Comparison of ENCODE assay signal across 1 cellular context in the genomic region with DNA sequence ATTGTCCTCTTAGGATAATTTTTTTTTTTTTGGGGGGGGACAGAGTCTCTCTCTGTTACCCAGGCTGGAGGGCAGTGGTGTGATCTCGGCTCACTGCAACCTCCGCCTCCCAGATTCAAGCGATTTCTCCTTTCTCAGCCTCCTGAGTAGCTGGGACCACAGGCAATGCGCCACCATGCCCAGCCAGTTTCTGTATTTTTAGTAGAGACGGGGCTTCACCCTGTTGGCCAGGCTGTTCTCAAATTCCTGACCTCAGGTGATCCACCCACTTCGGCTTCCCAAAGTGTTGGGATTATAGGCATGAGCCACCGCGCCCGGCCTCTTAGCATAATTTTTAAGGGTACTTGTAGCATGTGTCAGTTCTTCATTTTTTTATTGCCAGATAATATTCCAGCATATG.
TF ChIP-seq lines count a peak whose summit lies in the region.

No MANE protein-coding gene starts in this region.

TF ChIP-seq in GM23338, 12 proteins besides CTCF, POLR2A, EP300 and RAD21 (continued from another document):
- TF ChIP-seq, protein P1, sequence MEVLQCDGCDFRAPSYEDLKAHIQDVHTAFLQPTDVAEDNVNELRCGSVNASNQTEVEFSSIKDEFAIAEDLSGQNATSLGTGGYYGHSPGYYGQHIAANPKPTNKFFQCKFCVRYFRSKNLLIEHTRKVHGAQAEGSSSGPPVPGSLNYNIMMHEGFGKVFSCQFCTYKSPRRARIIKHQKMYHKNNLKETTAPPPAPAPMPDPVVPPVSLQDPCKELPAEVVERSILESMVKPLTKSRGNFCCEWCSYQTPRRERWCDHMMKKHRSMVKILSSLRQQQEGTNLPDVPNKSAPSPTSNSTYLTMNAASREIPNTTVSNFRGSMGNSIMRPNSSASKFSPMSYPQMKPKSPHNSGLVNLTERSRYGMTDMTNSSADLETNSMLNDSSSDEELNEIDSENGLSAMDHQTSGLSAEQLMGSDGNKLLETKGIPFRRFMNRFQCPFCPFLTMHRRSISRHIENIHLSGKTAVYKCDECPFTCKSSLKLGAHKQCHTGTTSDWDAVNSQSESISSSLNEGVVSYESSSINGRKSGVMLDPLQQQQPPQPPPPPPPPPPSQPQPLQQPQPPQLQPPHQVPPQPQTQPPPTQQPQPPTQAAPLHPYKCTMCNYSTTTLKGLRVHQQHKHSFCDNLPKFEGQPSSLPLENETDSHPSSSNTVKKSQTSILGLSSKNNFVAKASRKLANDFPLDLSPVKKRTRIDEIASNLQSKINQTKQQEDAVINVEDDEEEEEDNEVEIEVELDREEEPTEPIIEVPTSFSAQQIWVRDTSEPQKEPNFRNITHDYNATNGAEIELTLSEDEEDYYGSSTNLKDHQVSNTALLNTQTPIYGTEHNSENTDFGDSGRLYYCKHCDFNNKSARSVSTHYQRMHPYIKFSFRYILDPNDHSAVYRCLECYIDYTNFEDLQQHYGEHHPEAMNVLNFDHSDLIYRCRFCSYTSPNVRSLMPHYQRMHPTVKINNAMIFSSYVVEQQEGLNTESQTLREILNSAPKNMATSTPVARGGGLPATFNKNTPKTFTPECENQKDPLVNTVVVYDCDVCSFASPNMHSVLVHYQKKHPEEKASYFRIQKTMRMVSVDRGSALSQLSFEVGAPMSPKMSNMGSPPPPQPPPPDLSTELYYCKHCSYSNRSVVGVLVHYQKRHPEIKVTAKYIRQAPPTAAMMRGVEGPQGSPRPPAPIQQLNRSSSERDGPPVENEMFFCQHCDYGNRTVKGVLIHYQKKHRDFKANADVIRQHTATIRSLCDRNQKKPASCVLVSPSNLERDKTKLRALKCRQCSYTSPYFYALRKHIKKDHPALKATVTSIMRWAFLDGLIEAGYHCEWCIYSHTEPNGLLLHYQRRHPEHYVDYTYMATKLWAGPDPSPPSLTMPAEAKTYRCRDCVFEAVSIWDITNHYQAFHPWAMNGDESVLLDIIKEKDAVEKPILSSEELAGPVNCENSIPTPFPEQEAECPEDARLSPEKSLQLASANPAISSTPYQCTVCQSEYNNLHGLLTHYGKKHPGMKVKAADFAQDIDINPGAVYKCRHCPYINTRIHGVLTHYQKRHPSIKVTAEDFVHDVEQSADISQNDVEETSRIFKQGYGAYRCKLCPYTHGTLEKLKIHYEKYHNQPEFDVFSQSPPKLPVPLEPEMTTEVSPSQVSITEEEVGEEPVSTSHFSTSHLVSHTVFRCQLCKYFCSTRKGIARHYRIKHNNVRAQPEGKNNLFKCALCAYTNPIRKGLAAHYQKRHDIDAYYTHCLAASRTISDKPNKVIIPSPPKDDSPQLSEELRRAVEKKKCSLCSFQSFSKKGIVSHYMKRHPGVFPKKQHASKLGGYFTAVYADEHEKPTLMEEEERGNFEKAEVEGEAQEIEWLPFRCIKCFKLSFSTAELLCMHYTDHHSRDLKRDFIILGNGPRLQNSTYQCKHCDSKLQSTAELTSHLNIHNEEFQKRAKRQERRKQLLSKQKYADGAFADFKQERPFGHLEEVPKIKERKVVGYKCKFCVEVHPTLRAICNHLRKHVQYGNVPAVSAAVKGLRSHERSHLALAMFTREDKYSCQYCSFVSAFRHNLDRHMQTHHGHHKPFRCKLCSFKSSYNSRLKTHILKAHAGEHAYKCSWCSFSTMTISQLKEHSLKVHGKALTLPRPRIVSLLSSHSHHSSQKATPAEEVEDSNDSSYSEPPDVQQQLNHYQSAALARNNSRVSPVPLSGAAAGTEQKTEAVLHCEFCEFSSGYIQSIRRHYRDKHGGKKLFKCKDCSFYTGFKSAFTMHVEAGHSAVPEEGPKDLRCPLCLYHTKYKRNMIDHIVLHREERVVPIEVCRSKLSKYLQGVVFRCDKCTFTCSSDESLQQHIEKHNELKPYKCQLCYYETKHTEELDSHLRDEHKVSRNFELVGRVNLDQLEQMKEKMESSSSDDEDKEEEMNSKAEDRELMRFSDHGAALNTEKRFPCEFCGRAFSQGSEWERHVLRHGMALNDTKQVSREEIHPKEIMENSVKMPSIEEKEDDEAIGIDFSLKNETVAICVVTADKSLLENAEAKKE (CRISPR knock-in tag; IDR thresholded peaks at IDR 0.05): no peak
